8 cellular contexts compared by ENCODE assay signal in genomic region chr9:97510797-97511761, GRCh38. TPM values are rescaled to one million over a fixed set of nuclear protein-coding genes. Genes with fewer than 3 reads are reported as not detected.
DNase-seq lines count a peak whose midpoint lies in the region; ATAC-seq, FAIRE-seq and TF ChIP-seq lines count a peak whose summit lies in the region.

No MANE protein-coding gene starts in this region.

- CTCF ChIA-PET in HepG2 (lab: Yijun Ruan, JAX; ENCODE audit: low intra/inter-chr PET ratio, low total read pairs): no interaction called here

- peak overlapping the region in 1 of 2 donors; percentile 54 for H3K4me3 Mint-ChIP-seq in stimulated activated naive CD8-positive, alpha-beta T cell treated with anti-CD3 and anti-CD28 coated beads, Interleukin-15, amount 100 ng/mL, for 72 hours

- no peaks in the 10 kb centered on the region for H3K36me3 ChIP-seq in HepG2 (replicated peaks in 1 of 2; ENCODE audit: control insufficient read depth in 1 of 2, insufficient read depth in 2 of 2, low read length in 2 of 2)

- no peaks in the 10 kb centered on the region for H3K9me3 ChIP-seq in HepG2 (ENCODE audit: low read length)

- no peak for TF ChIP-seq RAD21 in HepG2 (CRISPR knock-in tag; IDR thresholded peaks at IDR 0.05)

- H3K27ac Mint-ChIP-seq in stimulated activated naive CD8-positive, alpha-beta T cell treated with anti-CD3 and anti-CD28 coated beads, Interleukin-15, amount 100 ng/mL, for 72 hours: peak overlapping the region; percentile 8 to 75

- in situ Hi-C loops in HepG2 (cut with HindIII; ENCODE audit: extremely low pct_ligation_motif_present, low pct_unique_long_range_greater_than_20kb): no loop called here

- H3K4me1 Mint-ChIP-seq in stimulated activated naive CD8-positive, alpha-beta T cell treated with anti-CD3 and anti-CD28 coated beads, Interleukin-15, amount 100 ng/mL, for 72 hours: peaks cover 17% of the 10 kb centered on the region

- H3K9me3 Mint-ChIP-seq in stimulated activated naive CD8-positive, alpha-beta T cell treated with anti-CD3 and anti-CD28 coated beads, Interleukin-15, amount 100 ng/mL, for 72 hours: no peaks in the 10 kb centered on the region

- TF ChIP-seq EP300 in HepG2 (IDR thresholded peaks at IDR 0.05; ENCODE audit: low read depth in 2 of 2, low read length in 2 of 2) (no peak), HepG2 (CRISPR knock-in tag; IDR thresholded peaks at IDR 0.05; ENCODE audit: borderline replicate concordance) (no peak)

- no peak overlapping the region for H3K27ac ChIP-seq in HepG2 (ENCODE audit: extremely low read length, insufficient read depth, low read length)

- peaks cover 9% of the 10 kb centered on the region for H3K27me3 Mint-ChIP-seq in stimulated activated naive CD8-positive, alpha-beta T cell treated with anti-CD3 and anti-CD28 coated beads, Interleukin-15, amount 100 ng/mL, for 72 hours

- FAIRE-seq in HepG2 (lab: Jason Lieb, UNC): no peak

- H3K27me3 ChIP-seq in HepG2 (ENCODE audit: control insufficient read depth in 1 of 2, insufficient read depth in 2 of 2, low read length in 2 of 2): peaks cover 3 to 16% of the 10 kb centered on the region in 2 experiments; a peak in 2 of 5 replicates

- no peak for TF ChIP-seq CTCF in HepG2 (CRISPR knock-in tag; IDR thresholded peaks at IDR 0.05)

- ATAC-seq in HG03159 (IDR thresholded peaks at IDR 0.05; ENCODE audit: unreplicated experiment): peak; percentile 54
- peak; percentile 85 for ATAC-seq in stimulated activated naive CD8-positive, alpha-beta T cell treated with anti-CD3 and anti-CD28 coated beads, Interleukin-15, amount 100 ng/mL, for 72 hours
- ATAC-seq in HepG2: no peak

- BruUV-seq in HepG2 (replicated peaks; lab: Mats Ljungman, UMichigan): no TSS peak

- POLR2A ChIA-PET in HepG2 (lab: Yijun Ruan, JAX): interaction anchor here (0.6 kb wide), 1 partner anchor 271 kb away, joined by 3 read pairs; no protein-coding TSS in a partner anchor

- intact Hi-C loops in HepG2 (cut with micrococcal nuclease; ENCODE audit: unreplicated experiment): no loop called here

- H3K4me2 ChIP-seq in HepG2 (ENCODE audit: low read depth, low read length): no peak overlapping the region

- no peak overlapping the region for H3K4me3 ChIP-seq in HepG2 (replicated peaks in 1 of 3; ENCODE audit: insufficient read depth in 1 of 3, low read depth in 2 of 3, low read length in 3 of 3)

- no peaks in the 10 kb centered on the region for H3K4me1 ChIP-seq in HepG2 (ENCODE audit: insufficient read depth, low read length)

- no peak for TF ChIP-seq POLR2A in HepG2 (IDR thresholded peaks at IDR 0.05; ENCODE audit: insufficient read depth in 1 of 2, low read depth in 2 of 2, low read length in 2 of 2)

- H3K79me2 ChIP-seq in HepG2 (ENCODE audit: insufficient read depth, low read length): no peaks in the 10 kb centered on the region

- no peaks in the 10 kb centered on the region for H4K20me1 ChIP-seq in HepG2 (ENCODE audit: insufficient read depth, low read length)

- WGBS in HepG2 (ENCODE audit: low lambda C conversion rate): 60% methylated on average over 10 of the region's 11 CpGs

- no peak overlapping the region for H2AFZ ChIP-seq in HepG2 (ENCODE audit: low read length)

- peak; percentile 8 for DNase-seq in stimulated activated naive CD4-positive, alpha-beta T cell treated with Interleukin-2 at 50 U/mL for 16 hours (lab: John Stamatoyannopoulos, UW)
- DNase-seq in stimulated activated naive CD4-positive, alpha-beta T cell (lab: John Stamatoyannopoulos, UW): no peak
- DNase-seq in dermis microvascular lymphatic vessel endothelial cell (ENCODE audit: low read depth in 2 of 2): peak; percentile 97 to 99
- DNase-seq in stimulated activated naive CD8-positive, alpha-beta T cell treated with anti-CD3 and anti-CD28 coated beads, Interleukin-15, amount 100 ng/mL, for 72 hours: peak in 1 of 2 donors; percentile 25
- DNase-seq in NCI-H526 treated with DMSO at 0.1 percent for 48 hours (lab: John Stamatoyannopoulos, UW): no peak
- no peak for DNase-seq in DMS153 (lab: John Stamatoyannopoulos, UW)
- no peak for DNase-seq in HepG2 (ENCODE audit: low spot score)

- H3K9ac ChIP-seq in HepG2 (ENCODE audit: insufficient read depth, low read depth, low read length): no peak overlapping the region

TF ChIP-seq in HepG2, 621 proteins besides CTCF, POLR2A, EP300 and RAD21:
- TF ChIP-seq IRF9 (CRISPR knock-in tag; IDR thresholded peaks at IDR 0.05; ENCODE audit: borderline replicate concordance) (no peak), TAF1 (CRISPR knock-in tag; IDR thresholded peaks at IDR 0.05) (no peak), MLX (CRISPR knock-in tag; IDR thresholded peaks at IDR 0.05) (no peak), RFX1 (IDR thresholded peaks at IDR 0.05) (no peak)
TF ChIP-seq in HepG2: peak in this region for 0.

RNA-seq across cellular contexts. Expression of gene TMOD1, which starts 9.6 kb away (rescaled TPM):
- total RNA-seq in dermis microvascular lymphatic vessel endothelial cell (1.7 and 2.1 TPM in 2 replicates), HepG2 (2016; rRNA removed; fragmentation: Illumina TruSeq; extraction: Trizol) (0.04 TPM in 1 of 2 replicates, not detected in the other)
- total RNA-seq in HepG2 (2016; cell fraction: cytosol; rRNA removed; fragmentation: Illumina TruSeq; extraction: Trizol; ENCODE audit: low read depth): not detected in 2 replicates
- 0.06 TPM in 1 of 2 replicates, not detected in the other for total RNA-seq in HepG2 (2016; cell fraction: insoluble cytoplasmic fraction; rRNA removed; fragmentation: Illumina TruSeq; extraction: Trizol)
- 0.07 TPM in 1 of 2 replicates, not detected in the other for total RNA-seq in HepG2 (2016; cell fraction: membrane; rRNA removed; fragmentation: Illumina TruSeq; extraction: Trizol)
- 0.16 TPM in 1 of 2 replicates, not detected in the other for total RNA-seq in HepG2 (2016; cell fraction: nucleus; rRNA removed; fragmentation: Illumina TruSeq; extraction: Trizol)
- polyA plus RNA-seq in HepG2 (2011; rRNA removed): 0.04 and 0.07 TPM in 2 replicates
- polyA plus RNA-seq in HepG2 (2011; cell fraction: cytosol; rRNA removed): 0.03 TPM in 2 replicates
- 0.05 TPM in 1 of 2 replicates, not detected in the other for polyA plus RNA-seq in HepG2 (2011; cell fraction: nucleus; rRNA removed)
- 0.31 and 0.40 TPM in 2 replicates for polyA plus RNA-seq in HepG2 (2012)
- 0.09 TPM in 1 of 2 replicates, not detected in the other for polyA plus RNA-seq in HepG2 (2016; cell fraction: cytosol; fragmentation: Illumina TruSeq; extraction: Trizol; ENCODE audit: low read depth)
- polyA plus RNA-seq in HepG2 (2016; cell fraction: insoluble cytoplasmic fraction; fragmentation: Illumina TruSeq; extraction: Trizol; ENCODE audit: low read depth): 0.19 TPM in 1 of 2 replicates, not detected in the other
- 0.06 and 0.07 TPM in 2 replicates for polyA plus RNA-seq in HepG2 (2016; cell fraction: membrane; fragmentation: Illumina TruSeq; extraction: Trizol; ENCODE audit: low read depth)
- polyA plus RNA-seq in HepG2 (2016; cell fraction: nucleus; fragmentation: Illumina TruSeq; extraction: Trizol; ENCODE audit: insufficient read depth, low read depth): 0.13 TPM in 1 of 2 replicates, not detected in the other
- 0.98 TPM in 1 of 2 replicates, not detected in the other for polyA minus RNA-seq in HepG2 (2011; rRNA and poly(A)+ RNA removed; ENCODE audit: low replicate concordance)
- polyA minus RNA-seq in HepG2 (2011; cell fraction: cytosol; rRNA and poly(A)+ RNA removed): not detected in 2 replicates
- not detected in 2 replicates for polyA minus RNA-seq in HepG2 (2011; cell fraction: nucleus; rRNA and poly(A)+ RNA removed)

Comparison
In these comparisons a context has a peak if more than half of its experiments do, and no peak if none do; other contexts are left out.
1. DNase-seq: peak in stimulated activated naive CD4-positive, alpha-beta T cell treated with Interleukin-2 at 50 U/mL for 16 hours (single experiment) and dermis microvascular lymphatic vessel endothelial cell (2 of 2); none in stimulated activated naive CD4-positive, alpha-beta T cell (0 of 6), NCI-H526 treated with DMSO at 0.1 percent for 48 hours (single experiment), DMS153 (single experiment) and HepG2 (single experiment).